In the genomic region with DNA sequence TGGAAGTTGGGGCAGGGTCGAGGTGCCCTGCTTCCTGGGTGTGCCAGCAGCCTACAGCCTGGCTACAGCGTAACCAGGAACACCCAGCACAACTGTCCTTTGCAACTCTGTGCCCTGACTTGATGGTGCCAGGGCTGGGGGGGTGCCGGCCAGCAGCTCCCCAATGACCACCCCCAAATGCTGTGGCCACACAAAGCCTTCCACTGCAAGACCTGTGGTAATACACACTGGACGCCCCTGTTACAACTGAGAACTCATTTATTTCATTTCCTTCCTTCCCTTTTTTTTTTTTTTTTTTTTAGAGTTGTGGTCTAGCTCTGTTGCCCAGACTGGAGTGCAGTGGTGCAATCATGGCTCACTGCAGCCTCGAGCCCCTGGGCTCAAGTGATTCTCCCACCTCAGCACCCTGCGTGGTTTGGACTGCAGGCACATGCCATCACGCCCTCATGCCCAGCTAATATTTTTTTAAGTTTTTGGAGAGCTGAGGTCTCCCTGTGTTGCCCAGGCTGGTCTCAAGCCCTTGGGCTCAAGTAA, we compare ENCODE assay signal across 1 cellular context.
TF ChIP-seq lines count a peak whose summit lies in the region.

No MANE protein-coding gene starts in this region.

TF ChIP-seq in GM12878, 131 proteins besides CTCF, POLR2A, EP300 and RAD21:
- TF ChIP-seq POU2F2 (IDR thresholded peaks at IDR 0.05; ENCODE audit: borderline replicate concordance, low read depth, low read length): no peak
- TF ChIP-seq, protein P1, sequence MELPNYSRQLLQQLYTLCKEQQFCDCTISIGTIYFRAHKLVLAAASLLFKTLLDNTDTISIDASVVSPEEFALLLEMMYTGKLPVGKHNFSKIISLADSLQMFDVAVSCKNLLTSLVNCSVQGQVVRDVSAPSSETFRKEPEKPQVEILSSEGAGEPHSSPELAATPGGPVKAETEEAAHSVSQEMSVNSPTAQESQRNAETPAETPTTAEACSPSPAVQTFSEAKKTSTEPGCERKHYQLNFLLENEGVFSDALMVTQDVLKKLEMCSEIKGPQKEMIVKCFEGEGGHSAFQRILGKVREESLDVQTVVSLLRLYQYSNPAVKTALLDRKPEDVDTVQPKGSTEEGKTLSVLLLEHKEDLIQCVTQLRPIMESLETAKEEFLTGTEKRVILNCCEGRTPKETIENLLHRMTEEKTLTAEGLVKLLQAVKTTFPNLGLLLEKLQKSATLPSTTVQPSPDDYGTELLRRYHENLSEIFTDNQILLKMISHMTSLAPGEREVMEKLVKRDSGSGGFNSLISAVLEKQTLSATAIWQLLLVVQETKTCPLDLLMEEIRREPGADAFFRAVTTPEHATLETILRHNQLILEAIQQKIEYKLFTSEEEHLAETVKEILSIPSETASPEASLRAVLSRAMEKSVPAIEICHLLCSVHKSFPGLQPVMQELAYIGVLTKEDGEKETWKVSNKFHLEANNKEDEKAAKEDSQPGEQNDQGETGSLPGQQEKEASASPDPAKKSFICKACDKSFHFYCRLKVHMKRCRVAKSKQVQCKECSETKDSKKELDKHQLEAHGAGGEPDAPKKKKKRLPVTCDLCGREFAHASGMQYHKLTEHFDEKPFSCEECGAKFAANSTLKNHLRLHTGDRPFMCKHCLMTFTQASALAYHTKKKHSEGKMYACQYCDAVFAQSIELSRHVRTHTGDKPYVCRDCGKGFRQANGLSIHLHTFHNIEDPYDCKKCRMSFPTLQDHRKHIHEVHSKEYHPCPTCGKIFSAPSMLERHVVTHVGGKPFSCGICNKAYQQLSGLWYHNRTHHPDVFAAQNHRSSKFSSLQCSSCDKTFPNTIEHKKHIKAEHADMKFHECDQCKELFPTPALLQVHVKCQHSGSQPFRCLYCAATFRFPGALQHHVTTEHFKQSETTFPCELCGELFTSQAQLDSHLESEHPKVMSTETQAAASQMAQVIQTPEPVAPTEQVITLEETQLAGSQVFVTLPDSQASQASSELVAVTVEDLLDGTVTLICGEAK (IDR thresholded peaks at IDR 0.05; ENCODE audit: borderline replicate concordance): no peak
- no peak for TF ChIP-seq NFIC (IDR thresholded peaks at IDR 0.05; ENCODE audit: low read depth, low read length)
- peak; percentile 13; the same call in 1 of the 2 replicates for TF ChIP-seq SMAD5 (IDR thresholded peaks at IDR 0.05; ENCODE audit: low read depth)
- TF ChIP-seq RUNX3 (IDR thresholded peaks at IDR 0.05; ENCODE audit: low read length): no peak
- no peak for TF ChIP-seq GATAD2B (conservative IDR thresholded peaks at IDR 0.05; ENCODE audit: low read depth)
- TF ChIP-seq STAT1 (conservative IDR thresholded peaks at IDR 0.05): no peak
- TF ChIP-seq NFYA (IDR thresholded peaks at IDR 0.05; ENCODE audit: borderline replicate concordance, low read depth, low read length): no peak
- TF ChIP-seq NR2C1 (IDR thresholded peaks at IDR 0.05): no peak
- TF ChIP-seq HDGF (IDR thresholded peaks at IDR 0.05): no peak
- TF ChIP-seq EGR1 (IDR thresholded peaks at IDR 0.05; ENCODE audit: borderline replicate concordance in 1 of 2, low read depth in 2 of 2, low read length in 2 of 2): no peak
- no peak for TF ChIP-seq SIN3A (IDR thresholded peaks at IDR 0.05; ENCODE audit: low read depth, low read length)
- TF ChIP-seq MLLT1 (IDR thresholded peaks at IDR 0.05): no peak
- TF ChIP-seq, protein P2, sequence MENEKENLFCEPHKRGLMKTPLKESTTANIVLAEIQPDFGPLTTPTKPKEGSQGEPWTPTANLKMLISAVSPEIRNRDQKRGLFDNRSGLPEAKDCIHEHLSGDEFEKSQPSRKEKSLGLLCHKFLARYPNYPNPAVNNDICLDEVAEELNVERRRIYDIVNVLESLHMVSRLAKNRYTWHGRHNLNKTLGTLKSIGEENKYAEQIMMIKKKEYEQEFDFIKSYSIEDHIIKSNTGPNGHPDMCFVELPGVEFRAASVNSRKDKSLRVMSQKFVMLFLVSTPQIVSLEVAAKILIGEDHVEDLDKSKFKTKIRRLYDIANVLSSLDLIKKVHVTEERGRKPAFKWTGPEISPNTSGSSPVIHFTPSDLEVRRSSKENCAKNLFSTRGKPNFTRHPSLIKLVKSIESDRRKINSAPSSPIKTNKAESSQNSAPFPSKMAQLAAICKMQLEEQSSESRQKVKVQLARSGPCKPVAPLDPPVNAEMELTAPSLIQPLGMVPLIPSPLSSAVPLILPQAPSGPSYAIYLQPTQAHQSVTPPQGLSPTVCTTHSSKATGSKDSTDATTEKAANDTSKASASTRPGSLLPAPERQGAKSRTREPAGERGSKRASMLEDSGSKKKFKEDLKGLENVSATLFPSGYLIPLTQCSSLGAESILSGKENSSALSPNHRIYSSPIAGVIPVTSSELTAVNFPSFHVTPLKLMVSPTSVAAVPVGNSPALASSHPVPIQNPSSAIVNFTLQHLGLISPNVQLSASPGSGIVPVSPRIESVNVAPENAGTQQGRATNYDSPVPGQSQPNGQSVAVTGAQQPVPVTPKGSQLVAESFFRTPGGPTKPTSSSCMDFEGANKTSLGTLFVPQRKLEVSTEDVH (IDR thresholded peaks at IDR 0.05; ENCODE audit: low read depth, partially characterized antibody): no peak
- no peak for TF ChIP-seq SRF (IDR thresholded peaks at IDR 0.05; ENCODE audit: low read depth in 2 of 2, low read length in 2 of 2)
- TF ChIP-seq IKZF2 (IDR thresholded peaks at IDR 0.05): no peak
- no peak for TF ChIP-seq ATF7 (IDR thresholded peaks at IDR 0.05; ENCODE audit: low read depth)
- no peak for TF ChIP-seq CHD1 (IDR thresholded peaks at IDR 0.05; ENCODE audit: low read depth, low read length)
- TF ChIP-seq BCL11A (IDR thresholded peaks at IDR 0.05; ENCODE audit: low read depth, low read length): no peak
- peak in 1 of 2 experiments; percentile 27; a peak in 1 of 4 replicates for TF ChIP-seq BHLHE40 (IDR thresholded peaks at IDR 0.05; ENCODE audit: borderline replicate concordance in 1 of 2, low read depth in 2 of 2, low read length in 1 of 2)
- peak; percentile 87; the same call in 1 of the 2 replicates for TF ChIP-seq SMARCA5 (IDR thresholded peaks at IDR 0.05)
- no peak for TF ChIP-seq CEBPZ (IDR thresholded peaks at IDR 0.05; ENCODE audit: low read depth, low read length)
- no peak for TF ChIP-seq ZNF24 (IDR thresholded peaks at IDR 0.05)
- TF ChIP-seq, protein P3, sequence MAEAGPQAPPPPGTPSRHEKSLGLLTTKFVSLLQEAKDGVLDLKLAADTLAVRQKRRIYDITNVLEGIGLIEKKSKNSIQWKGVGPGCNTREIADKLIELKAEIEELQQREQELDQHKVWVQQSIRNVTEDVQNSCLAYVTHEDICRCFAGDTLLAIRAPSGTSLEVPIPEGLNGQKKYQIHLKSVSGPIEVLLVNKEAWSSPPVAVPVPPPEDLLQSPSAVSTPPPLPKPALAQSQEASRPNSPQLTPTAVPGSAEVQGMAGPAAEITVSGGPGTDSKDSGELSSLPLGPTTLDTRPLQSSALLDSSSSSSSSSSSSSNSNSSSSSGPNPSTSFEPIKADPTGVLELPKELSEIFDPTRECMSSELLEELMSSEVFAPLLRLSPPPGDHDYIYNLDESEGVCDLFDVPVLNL (IDR thresholded peaks at IDR 0.05; ENCODE audit: low read depth, low read length): no peak
- no peak for TF ChIP-seq RELA (IDR thresholded peaks at IDR 0.05; ENCODE audit: borderline replicate concordance, partially characterized antibody)
- peak; percentile 65; the same call in 1 of the 2 replicates for TF ChIP-seq ZNF384 (IDR thresholded peaks at IDR 0.05; ENCODE audit: borderline replicate concordance, low read depth, low read length)
- no peak for TF ChIP-seq JUNB (IDR thresholded peaks at IDR 0.05)
